In the genomic region with DNA sequence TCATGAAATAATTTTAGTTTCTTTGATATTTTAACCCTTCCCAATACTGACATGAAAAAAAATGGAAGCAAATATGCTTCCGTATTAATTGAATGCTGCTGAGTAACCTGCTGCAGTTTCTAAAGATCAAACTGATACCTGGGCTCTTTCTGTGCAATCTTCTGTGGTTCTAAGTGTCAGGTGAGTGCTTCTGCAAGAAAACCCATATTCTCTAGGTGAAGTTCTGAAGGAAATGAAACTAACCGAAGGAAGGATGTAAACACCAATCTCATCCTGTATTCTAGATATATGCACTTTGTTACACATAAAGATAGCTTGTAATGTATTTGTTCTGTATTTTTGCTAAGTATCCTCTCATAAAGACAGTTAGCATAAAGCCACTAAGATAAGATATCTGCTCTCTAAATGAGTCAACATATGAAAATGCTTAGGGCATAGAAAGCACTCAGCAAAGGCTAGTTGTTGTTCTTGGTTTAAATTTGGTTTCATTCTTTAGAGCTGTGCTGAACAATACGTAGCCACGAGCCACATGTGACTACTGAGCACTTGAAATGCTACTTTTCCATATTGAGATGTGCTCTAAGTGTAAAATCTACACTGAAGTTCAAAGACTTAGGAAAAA, we compare ENCODE assay signal across 9 cellular contexts. TPM values are rescaled to one million over a fixed set of nuclear protein-coding genes. Genes with fewer than 3 reads are reported as not detected.
DNase-seq lines count a peak whose midpoint lies in the region; ATAC-seq and TF ChIP-seq lines count a peak whose summit lies in the region.
"Had no signal": no experiment of that assay in that cellular context is flagged by ENCODE, and none has a peak within 500 bp of the region (broad histone marks: within the 10 kb centered on the region; RNA-seq: fewer than 3 reads in every experiment).

No MANE protein-coding gene starts in this region.

- H3K27me3 Mint-ChIP-seq in activated naive CD4-positive, alpha-beta T cell treated with anti-CD3 and anti-CD28 coated beads, Interleukin-2, amount 10 ng/mL, durations not matched to agents 7 days and 5 days: no peaks in the 10 kb centered on the region
- no peaks in the 10 kb centered on the region for H3K27me3 Mint-ChIP-seq in activated T-helper 2 cell treated with anti-CD3 and anti-CD28 coated beads, Interferon-gamma antibody, Interleukin-2, Interleukin-4, amounts not matched to agents 10 μg/mL and 5 μg/mL and 100 μg/mL, durations not matched to agents 14 hours and 24 hours and 36 hours (ENCODE audit: low read depth)

- no peak overlapping the region for H3K23ac ChIP-seq in neuronal stem cell (ENCODE audit: low read depth, low read length, poor library complexity)

- TF ChIP-seq CTCF in thoracic aorta (IDR thresholded peaks at IDR 0.05): no peak

- no peak overlapping the region for H2BK5ac ChIP-seq in neuronal stem cell (ENCODE audit: low read length)

- peak overlapping the region; percentile 95 for H3K27ac Mint-ChIP-seq in activated naive CD4-positive, alpha-beta T cell treated with anti-CD3 and anti-CD28 coated beads, Interleukin-2, amount 10 ng/mL, durations not matched to agents 7 days and 5 days
- peak overlapping the region; percentile 24 for H3K27ac Mint-ChIP-seq in activated T-helper 2 cell treated with anti-CD3 and anti-CD28 coated beads, Interferon-gamma antibody, Interleukin-2, Interleukin-4, amounts not matched to agents 10 μg/mL and 5 μg/mL and 100 μg/mL, durations not matched to agents 14 hours and 24 hours and 36 hours

- no peak overlapping the region for H2AFZ ChIP-seq in neuronal stem cell (ENCODE audit: low read length)

- no peak overlapping the region for H4K8ac ChIP-seq in neuronal stem cell (ENCODE audit: low read depth, low read length)

- no peak overlapping the region for H2BK15ac ChIP-seq in neuronal stem cell (ENCODE audit: low read length)

- H3K4me2 ChIP-seq in neuronal stem cell (ENCODE audit: insufficient read depth, low read length, poor library complexity, severe bottlenecking): no peak overlapping the region

- no peak overlapping the region for H2BK12ac ChIP-seq in neuronal stem cell (ENCODE audit: low read length)

- H3K36me3 Mint-ChIP-seq in activated naive CD4-positive, alpha-beta T cell treated with anti-CD3 and anti-CD28 coated beads, Interleukin-2, amount 10 ng/mL, durations not matched to agents 7 days and 5 days: peaks cover 29% of the 10 kb centered on the region
- peaks cover 23% of the 10 kb centered on the region for H3K36me3 Mint-ChIP-seq in activated T-helper 2 cell treated with anti-CD3 and anti-CD28 coated beads, Interferon-gamma antibody, Interleukin-2, Interleukin-4, amounts not matched to agents 10 μg/mL and 5 μg/mL and 100 μg/mL, durations not matched to agents 14 hours and 24 hours and 36 hours (ENCODE audit: low read depth)

- WGBS in neuronal stem cell (ENCODE audit: extremely low coverage in 2 of 2, insufficient read length in 2 of 2, insufficient replicate concordance in 1 of 2), 2 donors: no CpG with 5 or more reads among the region's 4 CpGs

- H3K18ac ChIP-seq in neuronal stem cell (ENCODE audit: low read length): no peak overlapping the region

- H3K9me3 ChIP-seq in thoracic aorta (no peaks in the 10 kb centered on the region), neuronal stem cell (replicated peaks in 1 of 2; ENCODE audit: control insufficient read depth in 2 of 2, insufficient read depth in 1 of 2, low read depth in 1 of 2, low read length in 2 of 2) (no peaks in the 10 kb centered on the region)

- ATAC-seq in HG03039 (IDR thresholded peaks at IDR 0.05; ENCODE audit: unreplicated experiment) (peak; percentile 99), thoracic aorta (ENCODE audit: insufficient number of reproducible peaks, low FRiP score, low read depth) (no peak)

- H3K4ac ChIP-seq in neuronal stem cell (ENCODE audit: low read length): no peak overlapping the region

- H3K4me1 Mint-ChIP-seq in activated naive CD4-positive, alpha-beta T cell treated with anti-CD3 and anti-CD28 coated beads, Interleukin-2, amount 10 ng/mL, durations not matched to agents 7 days and 5 days: peaks cover 76% of the 10 kb centered on the region
- peaks cover 73% of the 10 kb centered on the region for H3K4me1 Mint-ChIP-seq in activated T-helper 2 cell treated with anti-CD3 and anti-CD28 coated beads, Interferon-gamma antibody, Interleukin-2, Interleukin-4, amounts not matched to agents 10 μg/mL and 5 μg/mL and 100 μg/mL, durations not matched to agents 14 hours and 24 hours and 36 hours (ENCODE audit: low read depth)
- H3K4me1 Mint-ChIP-seq: neural crest cell had no signal

- no peak overlapping the region for H2BK120ac ChIP-seq in neuronal stem cell (ENCODE audit: low read depth, low read length)

- H3K9me3 Mint-ChIP-seq in activated naive CD4-positive, alpha-beta T cell treated with anti-CD3 and anti-CD28 coated beads, Interleukin-2, amount 10 ng/mL, durations not matched to agents 7 days and 5 days: peaks cover 2% of the 10 kb centered on the region
- H3K9me3 Mint-ChIP-seq in activated T-helper 2 cell treated with anti-CD3 and anti-CD28 coated beads, Interferon-gamma antibody, Interleukin-2, Interleukin-4, amounts not matched to agents 10 μg/mL and 5 μg/mL and 100 μg/mL, durations not matched to agents 14 hours and 24 hours and 36 hours: no peaks in the 10 kb centered on the region
- H3K9me3 Mint-ChIP-seq: neural crest cell had no signal

- H3K36me3 ChIP-seq in thoracic aorta (no peaks in the 10 kb centered on the region), neuronal stem cell (replicated peaks in 1 of 2; ENCODE audit: control insufficient read depth in 2 of 2, insufficient read depth in 2 of 2, low read length in 2 of 2) (no peaks in the 10 kb centered on the region)

- intact Hi-C loops in activated T-helper 2 cell treated with anti-CD3 and anti-CD28 coated beads, Interferon-gamma antibody, Interleukin-2, Interleukin-4, amounts not matched to agents 10 μg/mL and 5 μg/mL and 100 μg/mL, durations not matched to agents 14 hours and 24 hours and 36 hours (cut with micrococcal nuclease): loop anchor here (1.0 to 5.0 kb wide), 6 partner anchors 10 to 94 kb away; a partner anchor contains a TSS

- H3K27me3 ChIP-seq in thoracic aorta (replicated peaks; ENCODE audit: insufficient read depth) (no peaks in the 10 kb centered on the region), neuronal stem cell (ENCODE audit: control insufficient read depth in 3 of 3, insufficient read depth in 3 of 3, low read depth in 1 of 3, low read length in 3 of 3) (no peaks in the 10 kb centered on the region)

- H3K4me3 Mint-ChIP-seq in activated naive CD4-positive, alpha-beta T cell treated with anti-CD3 and anti-CD28 coated beads, Interleukin-2, amount 10 ng/mL, durations not matched to agents 7 days and 5 days: peak overlapping the region; percentile 59
- H3K4me3 Mint-ChIP-seq in activated T-helper 2 cell treated with anti-CD3 and anti-CD28 coated beads, Interferon-gamma antibody, Interleukin-2, Interleukin-4, amounts not matched to agents 10 μg/mL and 5 μg/mL and 100 μg/mL, durations not matched to agents 14 hours and 24 hours and 36 hours (ENCODE audit: low read depth): peak overlapping the region; percentile 15
- H3K4me3 Mint-ChIP-seq: neural crest cell had no signal

- H3K14ac ChIP-seq in neuronal stem cell (ENCODE audit: low read length): no peak overlapping the region

- DNase-seq in activated naive CD4-positive, alpha-beta T cell treated with anti-CD3 and anti-CD28 coated beads, Interleukin-2, amount 10 ng/mL, durations not matched to agents 7 days and 5 days: peak; percentile 52
- DNase-seq in activated naive CD4-positive, alpha-beta T cell treated with Interleukin-2 at 50 U/mL for 16 hours: no peak
- peak; percentile 36 for DNase-seq in activated T-helper 2 cell treated with anti-CD3 and anti-CD28 coated beads, Interferon-gamma antibody, Interleukin-2, Interleukin-4, amounts not matched to agents 10 μg/mL and 5 μg/mL and 100 μg/mL, durations not matched to agents 14 hours and 24 hours and 36 hours (ENCODE audit: low spot score)
- DNase-seq in thoracic aorta (ENCODE audit: low spot score) (no peak), neuronal stem cell (ENCODE audit: low spot score) (no peak), NCI-H748 treated with DMSO at 0.1 percent for 48 hours (lab: John Stamatoyannopoulos, UW) (no peak)
- DNase-seq in effector CD4-positive, alpha-beta T cell: no peak

- H3K27ac ChIP-seq in thoracic aorta (no peak overlapping the region), neuronal stem cell (replicated peaks; ENCODE audit: low read length) (no peak overlapping the region)

- H3K4me1 ChIP-seq in thoracic aorta (ENCODE audit: control insufficient read depth in 1 of 2, low read depth in 2 of 2) (peaks cover 0 to 15% of the 10 kb centered on the region in 2 donors), neuronal stem cell (ENCODE audit: control insufficient read depth in 2 of 2, insufficient read depth in 1 of 2, low read depth in 1 of 2, low read length in 2 of 2) (peaks cover 0 to 1% of the 10 kb centered on the region in 2 donors)

- no peak overlapping the region for H2AK5ac ChIP-seq in neuronal stem cell (ENCODE audit: low read depth, low read length)

- H4K91ac ChIP-seq in neuronal stem cell (ENCODE audit: low read depth, low read length, poor library complexity): no peak overlapping the region

- no peak overlapping the region for H3K9ac ChIP-seq in neuronal stem cell (ENCODE audit: low read depth, low read length, poor library complexity)

- H3K79me1 ChIP-seq in neuronal stem cell (ENCODE audit: low read depth, low read length): no peaks in the 10 kb centered on the region

- peak overlapping the region; percentile 22 for H3K4me3 ChIP-seq in thoracic aorta
- H3K4me3 ChIP-seq in neuronal stem cell (ENCODE audit: low read length in 2 of 2): no peak overlapping the region

- CTCF ChIA-PET in activated naive CD4-positive, alpha-beta T cell treated with anti-CD3 and anti-CD28 coated beads, Interleukin-2, amount 10 ng/mL, durations not matched to agents 7 days and 5 days (lab: Charles Lee): interaction anchor here (1.2 to 2.8 kb wide), 5 partner anchors 9 to 94 kb away, joined by 3 to 15 read pairs (median 7); no protein-coding TSS in a partner anchor

RNA-seq across cellular contexts. Expression of a gene that starts 52.0 kb away (rescaled TPM):
- 1.4 and 1.5 TPM in 2 replicates for total RNA-seq in activated T-helper 2 cell treated with anti-CD3 and anti-CD28 coated beads, Interferon-gamma antibody, Interleukin-2, Interleukin-4, amounts not matched to agents 10 μg/mL and 5 μg/mL and 100 μg/mL, durations not matched to agents 14 hours and 24 hours and 36 hours
- 1 to 10 TPM; 4.9 to 7.2 TPM for total RNA-seq in thoracic aorta
- polyA plus RNA-seq in neuronal stem cell (2013, experiment 1 of 2): 2.0 TPM
- 2.0 TPM for polyA plus RNA-seq in neuronal stem cell (2013, experiment 2 of 2)

Comparison
In these comparisons a context has a peak if more than half of its experiments do, and no peak if none do; other contexts are left out.
1. DNase-seq: peak in activated naive CD4-positive, alpha-beta T cell treated with anti-CD3 and anti-CD28 coated beads, Interleukin-2, amount 10 ng/mL, durations not matched to agents 7 days and 5 days (single experiment) and activated T-helper 2 cell treated with anti-CD3 and anti-CD28 coated beads, Interferon-gamma antibody, Interleukin-2, Interleukin-4, amounts not matched to agents 10 μg/mL and 5 μg/mL and 100 μg/mL, durations not matched to agents 14 hours and 24 hours and 36 hours (single experiment); none in activated naive CD4-positive, alpha-beta T cell treated with Interleukin-2 at 50 U/mL for 16 hours (single experiment), thoracic aorta (single experiment), effector CD4-positive, alpha-beta T cell (single experiment), neuronal stem cell (single experiment) and NCI-H748 treated with DMSO at 0.1 percent for 48 hours (single experiment).